In genomic region chr17:68437979-68438877, GRCh38 we compare ENCODE assay signal across 7 cellular contexts. TPM values are rescaled to one million over a fixed set of nuclear protein-coding genes. Genes with fewer than 3 reads are reported as not detected.
DNase-seq lines count a peak whose midpoint lies in the region; ATAC-seq and TF ChIP-seq lines count a peak whose summit lies in the region.

No MANE protein-coding gene starts in this region.

- peaks cover 10% of the 10 kb centered on the region for H3K4me1 ChIP-seq in mucosa of descending colon (ENCODE audit: low read depth)

- H3K4me3 ChIP-seq in mucosa of descending colon = no peak overlapping the region

- no peak for TF ChIP-seq CTCF in mucosa of descending colon (IDR thresholded peaks at IDR 0.05)

- DNase-seq in RPMI7951 (ENCODE audit: low read depth) = peak; percentile 30
- DNase-seq in central memory CD4-positive, alpha-beta T cell = peak; percentile 53
- DNase-seq in mucosa of descending colon = peak; percentile 69 to 74 (median 73)
- DNase-seq in posterior cingulate gyrus = no peak
- no peak for DNase-seq in NCI-H1436 (lab: John Stamatoyannopoulos, UW)

- intact Hi-C loops in mucosa of descending colon (cut with DNase I, micrococcal nuclease) = no loop called here
- intact Hi-C loops in posterior cingulate gyrus (cut with DNase I) = loop anchor here (5.0 to 10.0 kb wide), 2 partner anchors 176 to 263 kb away; no protein-coding TSS in a partner anchor

- H3K36me3 ChIP-seq in mucosa of descending colon (ENCODE audit: low read depth) = peaks cover 5% of the 10 kb centered on the region

- ATAC-seq in GM18907 (IDR thresholded peaks at IDR 0.05; ENCODE audit: unreplicated experiment) (peak; percentile 77), HG02884 (IDR thresholded peaks at IDR 0.05; ENCODE audit: unreplicated experiment) (peak; percentile 66), mucosa of descending colon (peak; percentile 91)

- no peaks in the 10 kb centered on the region for H3K9me3 ChIP-seq in mucosa of descending colon

RNA-seq across cellular contexts. Expression of gene WIPI1, which starts 19.1 kb away (rescaled TPM):
- 44.1 and 49.5 TPM in 2 replicates for total RNA-seq in RPMI7951 (2014; rRNA removed; shearing (Covaris generic))
- 10 to 100 TPM; 56.0 to 99.3 (median 99.0) TPM for total RNA-seq in mucosa of descending colon

Comparison
In these comparisons a context has a peak if more than half of its experiments do, and no peak if none do; other contexts are left out.
1. DNase-seq: peak in RPMI7951 (single experiment), central memory CD4-positive, alpha-beta T cell (single experiment) and mucosa of descending colon (3 of 3); none in posterior cingulate gyrus (0 of 10) and NCI-H1436 (single experiment).
2. Peak in every context shown above with its lines, with median percentiles within 50 percentile points of each other: ATAC-seq.